1 cellular context compared by ENCODE assay signal in genomic region chr7:140174217-140174616, GRCh38.
TF ChIP-seq lines count a peak whose summit lies in the region.

No MANE protein-coding gene starts in this region.

TF ChIP-seq in liver, 16 proteins besides CTCF, POLR2A, EP300 and RAD21 (continued from another document):
- peak; percentile 26 for TF ChIP-seq REST (IDR thresholded peaks at IDR 0.05)
- no peak for TF ChIP-seq HNF4G (IDR thresholded peaks at IDR 0.05)
- peak; percentile 80 for TF ChIP-seq SP1 (IDR thresholded peaks at IDR 0.05)
- TF ChIP-seq RXRA (IDR thresholded peaks at IDR 0.05), result peak; percentile 75 to 83
